Comparison of ENCODE assay signal across 20 cellular contexts in the genomic region with DNA sequence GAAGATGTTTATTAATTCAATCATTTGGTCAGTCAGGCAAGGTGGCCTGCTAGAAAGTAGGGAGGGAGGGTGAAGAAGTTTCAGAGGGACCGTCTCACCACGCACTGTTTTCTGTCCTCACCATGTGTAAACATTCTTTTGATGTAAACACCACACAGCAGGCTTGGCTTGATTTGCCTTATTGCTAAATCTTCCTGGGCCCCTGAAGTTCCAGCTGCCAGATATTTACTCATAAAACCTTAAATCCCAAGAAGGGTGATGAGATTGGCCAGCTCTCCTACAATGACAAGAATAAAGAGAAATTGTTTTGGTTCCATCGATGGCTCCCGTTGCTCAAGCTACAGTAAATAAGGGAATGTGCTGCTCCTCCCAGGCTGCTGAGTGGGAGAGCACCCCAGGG.
DNase-seq lines count a peak whose midpoint lies in the region; ATAC-seq and TF ChIP-seq lines count a peak whose summit lies in the region.
"Had no signal": no experiment of that assay in that cellular context is flagged by ENCODE, and none has a peak within 500 bp of the region (broad histone marks: within the 10 kb centered on the region; RNA-seq: fewer than 3 reads in every experiment).

No MANE protein-coding gene starts in this region.

- ATAC-seq in activated CD8-positive, alpha-beta memory T cell treated with anti-CD3 and anti-CD28 coated beads, Interleukin-2, amount 10 ng/mL, durations not matched to agents 7 days and 5 days: no peak
- ATAC-seq: Right ventricle myocardium inferior had no signal

- H2AK5ac ChIP-seq in mesenchymal stem cell (ENCODE audit: low read length, severe bottlenecking): no peak overlapping the region

- DNase-seq in HCEC 1CT (peak; percentile 39), choroid plexus epithelial cell (ENCODE audit: low read depth) (peak; percentile 73), mesenchymal stem cell (peak; percentile 57), smooth muscle cell (lab: John Stamatoyannopoulos, UW; ENCODE audit: unreplicated experiment) (no peak), mesothelial cell of epicardium (ENCODE audit: low spot score in 2 of 2, unreplicated experiment in 2 of 2) (no peak), endothelial cell (ENCODE audit: low spot score) (no peak)
- no peak for DNase-seq in activated CD8-positive, alpha-beta memory T cell treated with anti-CD3 and anti-CD28 coated beads, Interleukin-2, amount 10 ng/mL, durations not matched to agents 7 days and 5 days
- DNase-seq: C1 segment of cervical spinal cord; CD8-positive, alpha-beta memory T cell; DMS53; H7; Karpas-422; NCI-H1092 treated with DMSO at 0.1 percent for 48 hours; NCI-H146; NCI-H2029 treated with DMSO at 0.1 percent for 48 hours; NCI-H2171; NCI-H526 treated with DMSO at 0.1 percent for 48 hours; NK-92 treated with Interleukin-12 subunit alpha and Interleukin-12 subunit beta, amount 100 ng/mL, for 24 hours had no signal

- H3K4me3 Mint-ChIP-seq in mesothelial cell of epicardium: no peak overlapping the region
- no peak overlapping the region for H3K4me3 Mint-ChIP-seq in endothelial cell (ENCODE audit: unreplicated experiment)
- H3K4me3 Mint-ChIP-seq in activated CD8-positive, alpha-beta memory T cell treated with anti-CD3 and anti-CD28 coated beads, Interleukin-2, amount 10 ng/mL, durations not matched to agents 7 days and 5 days: no peak overlapping the region
- H3K4me3 Mint-ChIP-seq: CD8-positive, alpha-beta memory T cell; IgD-negative memory B cell had no signal

- no peak overlapping the region for H3K27ac Mint-ChIP-seq in mesothelial cell of epicardium
- H3K27ac Mint-ChIP-seq in endothelial cell (ENCODE audit: unreplicated experiment): no peak overlapping the region
- H3K27ac Mint-ChIP-seq in activated CD8-positive, alpha-beta memory T cell treated with anti-CD3 and anti-CD28 coated beads, Interleukin-2, amount 10 ng/mL, durations not matched to agents 7 days and 5 days: no peak overlapping the region
- H3K27ac Mint-ChIP-seq: CD8-positive, alpha-beta memory T cell; IgD-negative memory B cell had no signal

- H3F3A ChIP-seq in smooth muscle cell (ENCODE audit: low read depth): no peaks in the 10 kb centered on the region

- H3K23ac ChIP-seq in mesenchymal stem cell (ENCODE audit: low read length in 2 of 2): no peak overlapping the region

- no peak overlapping the region for H2BK120ac ChIP-seq in mesenchymal stem cell (ENCODE audit: low read depth, low read length)

- H2BK12ac ChIP-seq in mesenchymal stem cell (ENCODE audit: low read length in 2 of 2): peak overlapping the region in 1 of 2 experiments; percentile 27

- CTCF ChIA-PET in activated CD8-positive, alpha-beta memory T cell treated with anti-CD3 and anti-CD28 coated beads, Interleukin-2, amount 10 ng/mL, durations not matched to agents 7 days and 5 days (lab: Charles Lee): no interaction called here

- H3K4me1 ChIP-seq in mesenchymal stem cell (ENCODE audit: control insufficient read depth, insufficient read depth, low read depth, low read length) (no peaks in the 10 kb centered on the region), smooth muscle cell (ENCODE audit: low read depth) (no peaks in the 10 kb centered on the region)

- no peak overlapping the region for H2BK5ac ChIP-seq in mesenchymal stem cell (ENCODE audit: low read depth, low read length, poor library complexity, severe bottlenecking)

- H3K14ac ChIP-seq in mesenchymal stem cell (ENCODE audit: low read length in 2 of 2): no peak overlapping the region

- WGBS in mesenchymal stem cell: 33% methylated on average over 4 of the region's 4 CpGs
- 29% methylated on average over 4 of the region's 4 CpGs for WGBS in smooth muscle cell (ENCODE audit: low lambda C conversion rate)

- no peaks in the 10 kb centered on the region for H3K27me3 ChIP-seq in mesenchymal stem cell (ENCODE audit: control insufficient read depth in 1 of 2, insufficient read depth in 1 of 2, low read length in 2 of 2)
- H3K27me3 ChIP-seq in smooth muscle cell (ENCODE audit: low read depth): no peaks in the 10 kb centered on the region

- H3K9me3 ChIP-seq in mesenchymal stem cell (ENCODE audit: control insufficient read depth, low read length) (peaks cover 25% of the 10 kb centered on the region), smooth muscle cell (replicated peaks; ENCODE audit: low read depth) (no peaks in the 10 kb centered on the region)

- no peaks in the 10 kb centered on the region for H3K4me1 Mint-ChIP-seq in mesothelial cell of epicardium
- no peaks in the 10 kb centered on the region for H3K4me1 Mint-ChIP-seq in endothelial cell (ENCODE audit: unreplicated experiment)
- H3K4me1 Mint-ChIP-seq in activated CD8-positive, alpha-beta memory T cell treated with anti-CD3 and anti-CD28 coated beads, Interleukin-2, amount 10 ng/mL, durations not matched to agents 7 days and 5 days: peaks cover 15% of the 10 kb centered on the region
- H3K4me1 Mint-ChIP-seq: CD8-positive, alpha-beta memory T cell; IgD-negative memory B cell had no signal

- no peak overlapping the region for H4K8ac ChIP-seq in mesenchymal stem cell (ENCODE audit: low read length)

- H3K4me3 ChIP-seq in choroid plexus epithelial cell (ENCODE audit: low read depth, low read length) (no peak overlapping the region), mesenchymal stem cell (ENCODE audit: insufficient read depth in 1 of 2, low read depth in 1 of 2, low read length in 2 of 2) (no peak overlapping the region), smooth muscle cell (no peak overlapping the region)

- H3K79me2 ChIP-seq in smooth muscle cell (ENCODE audit: low read depth): no peaks in the 10 kb centered on the region

- no peaks in the 10 kb centered on the region for H3K79me1 ChIP-seq in mesenchymal stem cell (replicated peaks; ENCODE audit: low read length, poor library complexity, severe bottlenecking)

- H2AFZ ChIP-seq in mesenchymal stem cell (ENCODE audit: low read depth, low read length): no peak overlapping the region
- no peak overlapping the region for H2AFZ ChIP-seq in smooth muscle cell (ENCODE audit: low read depth)

- H2BK15ac ChIP-seq in mesenchymal stem cell (ENCODE audit: low read depth, poor library complexity, severe bottlenecking): no peak overlapping the region

- peak overlapping the region; percentile 5 to 14 for H3K18ac ChIP-seq in mesenchymal stem cell (ENCODE audit: low read depth in 1 of 2, low read length in 2 of 2)

- H3K36me3 ChIP-seq in mesenchymal stem cell (ENCODE audit: control insufficient read depth in 1 of 2, insufficient read depth in 2 of 2, low read depth in 1 of 2, low read length in 2 of 2) (no peaks in the 10 kb centered on the region), smooth muscle cell (ENCODE audit: low read depth) (no peaks in the 10 kb centered on the region)

- TF ChIP-seq CTCF in choroid plexus epithelial cell (conservative IDR thresholded peaks at IDR 0.05; ENCODE audit: low read depth, low read length) (no peak), smooth muscle cell (IDR thresholded peaks at IDR 0.05; ENCODE audit: borderline replicate concordance, insufficient read depth, poor library complexity, severe bottlenecking) (no peak), mesothelial cell of epicardium (IDR thresholded peaks at IDR 0.05; ENCODE audit: unreplicated experiment) (no peak), endothelial cell (IDR thresholded peaks at IDR 0.05; ENCODE audit: unreplicated experiment) (no peak)

- H3K4me2 ChIP-seq in mesenchymal stem cell (ENCODE audit: low read length, poor library complexity, severe bottlenecking) (no peak overlapping the region), smooth muscle cell (peak overlapping the region; percentile 18)

- peak overlapping the region; percentile 56 for H4K91ac ChIP-seq in mesenchymal stem cell (ENCODE audit: low read length)

- peak overlapping the region in 1 of 2 experiments; percentile 58 for H3K4ac ChIP-seq in mesenchymal stem cell (ENCODE audit: low read depth in 1 of 2, low read length in 2 of 2)

- H3K9me3 Mint-ChIP-seq in mesothelial cell of epicardium (peaks cover 15% of the 10 kb centered on the region), endothelial cell (ENCODE audit: unreplicated experiment) (no peaks in the 10 kb centered on the region)
- peaks cover 3% of the 10 kb centered on the region for H3K9me3 Mint-ChIP-seq in activated CD8-positive, alpha-beta memory T cell treated with anti-CD3 and anti-CD28 coated beads, Interleukin-2, amount 10 ng/mL, durations not matched to agents 7 days and 5 days (ENCODE audit: low read depth)

- H3K9ac ChIP-seq in mesenchymal stem cell (ENCODE audit: low read length): no peak overlapping the region
- no peak overlapping the region for H3K9ac ChIP-seq in smooth muscle cell (ENCODE audit: low read depth)

- peaks cover 11% of the 10 kb centered on the region for H3K27me3 Mint-ChIP-seq in mesothelial cell of epicardium (ENCODE audit: low read depth)
- H3K27me3 Mint-ChIP-seq in endothelial cell (ENCODE audit: unreplicated experiment): no peaks in the 10 kb centered on the region
- peaks cover 10% of the 10 kb centered on the region for H3K27me3 Mint-ChIP-seq in activated CD8-positive, alpha-beta memory T cell treated with anti-CD3 and anti-CD28 coated beads, Interleukin-2, amount 10 ng/mL, durations not matched to agents 7 days and 5 days

- no peaks in the 10 kb centered on the region for H4K20me1 ChIP-seq in smooth muscle cell (ENCODE audit: low read depth)

- no peak overlapping the region for H3K27ac ChIP-seq in mesenchymal stem cell (ENCODE audit: low read length, poor library complexity, severe bottlenecking)
- no peak overlapping the region for H3K27ac ChIP-seq in smooth muscle cell (ENCODE audit: low read depth)

- H3K36me3 Mint-ChIP-seq in mesothelial cell of epicardium (no peaks in the 10 kb centered on the region), endothelial cell (ENCODE audit: low read depth, unreplicated experiment) (no peaks in the 10 kb centered on the region)
- H3K36me3 Mint-ChIP-seq in activated CD8-positive, alpha-beta memory T cell treated with anti-CD3 and anti-CD28 coated beads, Interleukin-2, amount 10 ng/mL, durations not matched to agents 7 days and 5 days: peaks cover 6% of the 10 kb centered on the region
- H3K36me3 Mint-ChIP-seq: IgD-negative memory B cell had no signal

Comparison
In these comparisons a context has a peak if more than half of its experiments do, and no peak if none do; other contexts are left out.
1. DNase-seq: peak in HCEC 1CT (single experiment), choroid plexus epithelial cell (single experiment) and mesenchymal stem cell (single experiment); none in smooth muscle cell (single experiment), mesothelial cell of epicardium (0 of 2), endothelial cell (single experiment) and activated CD8-positive, alpha-beta memory T cell treated with anti-CD3 and anti-CD28 coated beads, Interleukin-2, amount 10 ng/mL, durations not matched to agents 7 days and 5 days (single experiment).